Comparison of ENCODE assay signal across 20 cellular contexts in genomic region chr3:114216186-114216970, GRCh38. TPM values are rescaled to one million over a fixed set of nuclear protein-coding genes. Genes with fewer than 3 reads are reported as not detected.
DNase-seq lines count a peak whose midpoint lies in the region; ATAC-seq, FAIRE-seq and TF ChIP-seq lines count a peak whose summit lies in the region.
"Had no signal": no experiment of that assay in that cellular context is flagged by ENCODE, and none has a peak within 500 bp of the region (broad histone marks: within the 10 kb centered on the region; RNA-seq: fewer than 3 reads in every experiment).

No MANE protein-coding gene starts in this region.

- H3K4ac ChIP-seq in H1 (replicated peaks; ENCODE audit: insufficient read length, low read depth, low read length) = no peak overlapping the region

- no peaks in the 10 kb centered on the region for H3K79me2 ChIP-seq in H1 (ENCODE audit: control insufficient read depth in 1 of 2, insufficient read depth in 2 of 2, low read length in 2 of 2)

- FAIRE-seq in H1 (lab: Jason Lieb, UNC) = no peak

- no peak overlapping the region for H3K14ac ChIP-seq in H1 (ENCODE audit: insufficient read length)

- TF ChIP-seq EP300 in H1 (IDR thresholded peaks at IDR 0.05; ENCODE audit: borderline replicate concordance in 1 of 2, low read depth in 2 of 2, low read length in 2 of 2) = no peak

- H2AFZ ChIP-seq in H1 (ENCODE audit: low read length) = no peak overlapping the region

- H4K8ac ChIP-seq in H1 (ENCODE audit: extremely low read depth, insufficient read depth, low read length) = no peak overlapping the region

- H3K18ac ChIP-seq in H1 (ENCODE audit: extremely low read depth, low read length) = no peak overlapping the region; the same call in 1 of the 2 replicates

- no peak overlapping the region for H3K56ac ChIP-seq in H1 (replicated peaks; ENCODE audit: insufficient read length, low read depth, low read length)

- H3K27ac ChIP-seq in H1 (ENCODE audit: low read depth, low read length) (no peak overlapping the region), dorsolateral prefrontal cortex (no peak overlapping the region)
- H3K27ac ChIP-seq: ascending aorta, psoas muscle, upper lobe of left lung had no signal

- H2AK5ac ChIP-seq in H1 (ENCODE audit: low read depth, low read length) = 0 out of 2 replicates have a peak overlapping the region, but pooled peaks have one; percentile 18

- H3K9me3 ChIP-seq in H1 (ENCODE audit: insufficient read depth in 2 of 2, low read depth in 1 of 2, low read length in 1 of 2) = no peaks in the 10 kb centered on the region
- H3K9me3 ChIP-seq: ascending aorta, psoas muscle, upper lobe of left lung had no signal

- no peak overlapping the region for H2BK120ac ChIP-seq in H1 (replicated peaks; ENCODE audit: low read depth, low read length)

- no peaks in the 10 kb centered on the region for H4K20me1 ChIP-seq in H1 (replicated peaks in 1 of 2; ENCODE audit: control insufficient read depth in 1 of 2, insufficient read depth in 2 of 2, low read length in 2 of 2)

- no peaks in the 10 kb centered on the region for H3K27me3 Mint-ChIP-seq in stimulated activated naive CD8-positive, alpha-beta T cell treated with anti-CD3 and anti-CD28 coated beads, Interleukin-15, amount 100 ng/mL, for 72 hours

- no peak for TF ChIP-seq RAD21 in H1 (IDR thresholded peaks at IDR 0.05 in 1 of 2, conservative IDR thresholded peaks at IDR 0.05 in 1 of 2; ENCODE audit: low read depth in 2 of 2, low read length in 2 of 2)

- H2BK5ac ChIP-seq in H1 (ENCODE audit: low read depth, low read length) = 0 out of 2 replicates have a peak overlapping the region, but pooled peaks have one; percentile 6

- CTCF ChIA-PET in H1 (lab: Charles Lee; ENCODE audit: partially characterized antibody) = interaction anchor here (1.4 to 1.5 kb wide), 2 partner anchors 75 to 168 kb away, joined by 3 read pairs; no protein-coding TSS in a partner anchor

- no peak overlapping the region for H3K27ac Mint-ChIP-seq in stimulated activated naive CD8-positive, alpha-beta T cell treated with anti-CD3 and anti-CD28 coated beads, Interleukin-15, amount 100 ng/mL, for 72 hours
- H3K27ac Mint-ChIP-seq: activated naive CD4-positive, alpha-beta T cell treated with anti-CD3 and anti-CD28 coated beads for 36 hours; immature natural killer cell; nephron progenitor cell had no signal

- peak overlapping the region; percentile 29; the same call in 1 of the 2 replicates for H2BK20ac ChIP-seq in H1 (ENCODE audit: low read length)

- no peak overlapping the region for H3K4me3 Mint-ChIP-seq in stimulated activated naive CD8-positive, alpha-beta T cell treated with anti-CD3 and anti-CD28 coated beads, Interleukin-15, amount 100 ng/mL, for 72 hours
- H3K4me3 Mint-ChIP-seq: nephron progenitor cell had no signal

- POLR2A ChIA-PET in H1 (lab: Charles Lee; ENCODE audit: partially characterized antibody) = no interaction called here

- H2BK15ac ChIP-seq in H1 (ENCODE audit: low read length) = peak overlapping the region; percentile 61

- peaks cover 3 to 20% (median 4%) of the 10 kb centered on the region in 4 experiments; a peak in 6 of 7 replicates for H3K4me1 ChIP-seq in H1 (replicated peaks in 1 of 4; ENCODE audit: control insufficient read depth in 3 of 4, insufficient read depth in 4 of 4, low read length in 3 of 4)
- H3K4me1 ChIP-seq: ascending aorta, psoas muscle had no signal

- in situ Hi-C loops in Caki2 (cut with HindIII; ENCODE audit: low pct_unique_long_range_greater_than_20kb, low sequenced_read_pairs) = no loop called here

- intact Hi-C loops in dorsolateral prefrontal cortex (cut with DNase I) = no loop called here

- ATAC-seq in stimulated activated naive CD8-positive, alpha-beta T cell treated with anti-CD3 and anti-CD28 coated beads, Interleukin-15, amount 100 ng/mL, for 72 hours = no peak
- ATAC-seq: Panc1, psoas muscle had no signal

- DNase-seq in Caki2 (ENCODE audit: low read depth) (peak; percentile 56), M059J (ENCODE audit: low read depth) (peak; percentile 22), H1 (ENCODE audit: low read depth in 1 of 2, low spot score in 2 of 2) (no peak), skeletal muscle cell (ENCODE audit: low read depth) (peak; percentile 57), dorsolateral prefrontal cortex (no peak), NCI-H1048 (lab: John Stamatoyannopoulos, UW) (no peak), NCI-H2081 (lab: John Stamatoyannopoulos, UW) (no peak)
- DNase-seq in stimulated activated naive CD8-positive, alpha-beta T cell treated with anti-CD3 and anti-CD28 coated beads, Interleukin-15, amount 100 ng/mL, for 72 hours = no peak
- DNase-seq: activated naive CD4-positive, alpha-beta T cell treated with anti-CD3 and anti-CD28 coated beads for 36 hours; C1 segment of cervical spinal cord; immature natural killer cell; KG1; mammary epithelial cell; NCI-H774; nephron progenitor cell; psoas muscle; stimulated activated naive CD4-positive, alpha-beta T cell treated with Interleukin-2 at 50 U/mL for 16 hours; upper lobe of left lung had no signal

- H3K79me1 ChIP-seq in H1 (ENCODE audit: low read depth, low read length) = no peaks in the 10 kb centered on the region

- H3K9me3 Mint-ChIP-seq in stimulated activated naive CD8-positive, alpha-beta T cell treated with anti-CD3 and anti-CD28 coated beads, Interleukin-15, amount 100 ng/mL, for 72 hours = no peaks in the 10 kb centered on the region
- H3K9me3 Mint-ChIP-seq: activated naive CD4-positive, alpha-beta T cell treated with anti-CD3 and anti-CD28 coated beads for 36 hours; immature natural killer cell; nephron progenitor cell had no signal

- H3K23me2 ChIP-seq in H1 (ENCODE audit: low read depth, low read length) = no peaks in the 10 kb centered on the region; the same call in 1 of the 2 replicates

- H3K4me1 Mint-ChIP-seq in stimulated activated naive CD8-positive, alpha-beta T cell treated with anti-CD3 and anti-CD28 coated beads, Interleukin-15, amount 100 ng/mL, for 72 hours = peaks cover 12% of the 10 kb centered on the region

- TF ChIP-seq CTCF in H1 (IDR thresholded peaks at IDR 0.05; ENCODE audit: control extremely low read depth in 1 of 3, insufficient read depth in 1 of 3, low read depth in 1 of 3, low read length in 3 of 3) (no peak), dorsolateral prefrontal cortex (IDR thresholded peaks at IDR 0.05 in 54 of 56, conservative IDR thresholded peaks at IDR 0.05 in 2 of 56; ENCODE audit: low read depth in 1 of 56, partially characterized antibody in 56 of 56) (no peak)

- no peaks in the 10 kb centered on the region for H3K36me3 ChIP-seq in H1 (ENCODE audit: control insufficient read depth in 2 of 4, insufficient read depth in 4 of 4, low read length in 3 of 4)
- H3K36me3 ChIP-seq: ascending aorta, upper lobe of left lung had no signal

- peak overlapping the region; percentile 93; the same call in 1 of the 2 replicates for H2BK12ac ChIP-seq in H1 (ENCODE audit: low read depth, low read length)

- no peak overlapping the region for H4K5ac ChIP-seq in H1 (ENCODE audit: insufficient read length, low read depth, low read length)

- H3K4me2 ChIP-seq in H1 (ENCODE audit: insufficient read depth in 1 of 2, low read depth in 2 of 2, low read length in 2 of 2) = no peak overlapping the region

- 98% methylated on average over 5 of the region's 5 CpGs; no CpG with 5 or more reads in 1 of the 2 experiments for WGBS in H1 (ENCODE audit: extremely low coverage in 1 of 2, insufficient coverage in 1 of 2, insufficient read length in 1 of 2, insufficient replicate concordance in 2 of 2, low coverage in 1 of 2, low lambda C conversion rate in 2 of 2, missing lambda C conversion rate in 1 of 2), 2 experiments

- peaks cover 0 to 4% (median 1%) of the 10 kb centered on the region in 4 experiments; a peak in 3 of 7 replicates for H3K27me3 ChIP-seq in H1 (replicated peaks in 1 of 4; ENCODE audit: control insufficient read depth in 3 of 4, extremely low read depth in 1 of 4, insufficient read depth in 3 of 4, low read length in 3 of 4)
- H3K27me3 ChIP-seq in dorsolateral prefrontal cortex = peaks cover 0 to 13% (median 0%) of the 10 kb centered on the region in 45 donors
- H3K27me3 ChIP-seq: ascending aorta, upper lobe of left lung had no signal

- no peak overlapping the region for H3K23ac ChIP-seq in H1 (ENCODE audit: insufficient read length)

- no peak overlapping the region for H3K4me3 ChIP-seq in H1 (ENCODE audit: extremely low read depth in 1 of 4, insufficient read depth in 2 of 4, low read depth in 3 of 4, low read length in 4 of 4)
- no peak overlapping the region for H3K4me3 ChIP-seq in skeletal muscle cell (ENCODE audit: low read depth, low read length)
- no peak overlapping the region for H3K4me3 ChIP-seq in dorsolateral prefrontal cortex
- H3K4me3 ChIP-seq: ascending aorta, psoas muscle, upper lobe of left lung had no signal

- H3K9ac ChIP-seq in H1 (replicated peaks in 1 of 4; ENCODE audit: extremely low read depth in 1 of 4, low read depth in 3 of 4, low read length in 3 of 4) = no peak overlapping the region; a peak in 1 of 7 replicates

- H4K91ac ChIP-seq in H1 (replicated peaks; ENCODE audit: insufficient read length, low read length) = no peak overlapping the region

- TF ChIP-seq POLR2A in H1 (IDR thresholded peaks at IDR 0.05; ENCODE audit: control extremely low read depth in 1 of 2, low read depth in 2 of 2, low read length in 2 of 2) = no peak

RNA-seq across cellular contexts. Expression of gene ZNF80, which starts 21.0 kb away (rescaled TPM):
- total RNA-seq in Caki2 (2014; rRNA removed; shearing (Covaris generic); ENCODE audit: low replicate concordance) = not detected in 2 replicates
- not detected in 2 replicates for total RNA-seq in M059J (2014; rRNA removed; shearing (Covaris generic))
- total RNA-seq in H1 (2021; fragmentation: NEBNext Ultra II Directional; extraction: Animal tissue kit (Norgen Biotek cat#: 25700)) = not detected in 2 replicates
- not detected in 2 replicates for polyA plus RNA-seq in H1 (2011; rRNA removed)
- polyA plus RNA-seq in H1 (2011; cell fraction: cytosol; rRNA removed) = not detected
- not detected for polyA plus RNA-seq in H1 (2011; cell fraction: nucleus; rRNA removed)
- polyA plus RNA-seq in H1 (2012, experiment 1 of 2) = not detected in 4 replicates
- not detected for polyA plus RNA-seq in H1 (2012, experiment 2 of 2)
- polyA plus RNA-seq in H1 (2013, experiment 1 of 2) = not detected
- polyA plus RNA-seq in H1 (2013, experiment 2 of 2) = not detected
- polyA minus RNA-seq in H1 (2011; rRNA and poly(A)+ RNA removed) = 0.12 TPM in 1 of 2 replicates, not detected in the other
- polyA minus RNA-seq in H1 (2011; cell fraction: cytosol; rRNA and poly(A)+ RNA removed) = not detected
- not detected for polyA minus RNA-seq in H1 (2011; cell fraction: nucleus; rRNA and poly(A)+ RNA removed)
- under 1 TPM in 1 of 120 experiments, not detected in 119; 0.19 TPM for total RNA-seq in dorsolateral prefrontal cortex
- total RNA-seq: mammary epithelial cell, psoas muscle had no signal
- polyA plus RNA-seq: mammary epithelial cell, psoas muscle had no signal

RNA-seq across cellular contexts. Expression of gene DRD3, which starts 37.5 kb away (rescaled TPM):
- total RNA-seq in Caki2 (2014; rRNA removed; shearing (Covaris generic); ENCODE audit: low replicate concordance) = not detected in 2 replicates
- total RNA-seq in M059J (2014; rRNA removed; shearing (Covaris generic)) = not detected in 2 replicates
- 0.32 and 0.34 TPM in 2 replicates for total RNA-seq in H1 (2021; fragmentation: NEBNext Ultra II Directional; extraction: Animal tissue kit (Norgen Biotek cat#: 25700))
- 1.2 and 1.3 TPM in 2 replicates for polyA plus RNA-seq in H1 (2011; rRNA removed)
- 0.59 TPM for polyA plus RNA-seq in H1 (2011; cell fraction: cytosol; rRNA removed)
- polyA plus RNA-seq in H1 (2011; cell fraction: nucleus; rRNA removed) = 0.86 TPM
- 0.18 to 0.46 TPM (median 0.37 TPM) in 4 replicates for polyA plus RNA-seq in H1 (2012, experiment 1 of 2)
- polyA plus RNA-seq in H1 (2012, experiment 2 of 2) = 0.28 TPM
- 1.0 TPM for polyA plus RNA-seq in H1 (2013, experiment 1 of 2)
- polyA plus RNA-seq in H1 (2013, experiment 2 of 2) = 0.72 TPM
- 0.22 and 1.2 TPM in 2 replicates for polyA minus RNA-seq in H1 (2011; rRNA and poly(A)+ RNA removed)
- polyA minus RNA-seq in H1 (2011; cell fraction: cytosol; rRNA and poly(A)+ RNA removed) = not detected
- 1.2 TPM for polyA minus RNA-seq in H1 (2011; cell fraction: nucleus; rRNA and poly(A)+ RNA removed)
- under 1 TPM in 8 of 120 experiments, not detected in 112; 0.28 to 0.56 (median 0.32) TPM for total RNA-seq in dorsolateral prefrontal cortex
- total RNA-seq: activated naive CD4-positive, alpha-beta T cell treated with anti-CD3 and anti-CD28 coated beads for 36 hours; ascending aorta; mammary epithelial cell; psoas muscle; upper lobe of left lung had no signal
- polyA plus RNA-seq: mammary epithelial cell, psoas muscle had no signal

Comparison
In these comparisons a context has a peak if more than half of its experiments do, and no peak if none do; other contexts are left out.
1. DNase-seq: peak in Caki2 (single experiment), M059J (single experiment) and skeletal muscle cell (single experiment); none in H1 (0 of 2), dorsolateral prefrontal cortex (0 of 10), stimulated activated naive CD8-positive, alpha-beta T cell treated with anti-CD3 and anti-CD28 coated beads, Interleukin-15, amount 100 ng/mL, for 72 hours (0 of 2), NCI-H1048 (single experiment) and NCI-H2081 (0 of 2).